In genomic region chr17:63780928-63781327, GRCh38 we compare ENCODE assay signal across 1 cellular context.
TF ChIP-seq lines count a peak whose summit lies in the region.

No MANE protein-coding gene starts in this region.

TF ChIP-seq in HEK293, 187 proteins besides CTCF, POLR2A, EP300 and RAD21:
- TF ChIP-seq ZNF518A (tag by site-specific recombination; conservative IDR thresholded peaks at IDR 0.05; ENCODE audit: low read depth): no peak
- TF ChIP-seq PRDM1 (tag by site-specific recombination; IDR thresholded peaks at IDR 0.05): peak; percentile 4; the same call in 1 of the 2 replicates
- 0 out of 2 replicates have a peak, but pooled peaks have one; percentile 4 for TF ChIP-seq PRDM6 (tag by site-specific recombination; IDR thresholded peaks at IDR 0.05)
